22 cellular contexts compared by ENCODE assay signal in genomic region chrX:40727599-40728252, GRCh38. TPM values are rescaled to one million over a fixed set of nuclear protein-coding genes. Genes with fewer than 3 reads are reported as not detected.
DNase-seq lines count a peak whose midpoint lies in the region; ATAC-seq lines count a peak whose summit lies in the region.
"Had no signal": no experiment of that assay in that cellular context is flagged by ENCODE, and none has a peak within 500 bp of the region (broad histone marks: within the 10 kb centered on the region; RNA-seq: fewer than 3 reads in every experiment).

No MANE protein-coding gene starts in this region.

- H3K4me3 Mint-ChIP-seq in activated CD4-positive, alpha-beta T cell treated with anti-CD3 and anti-CD28 coated beads for 36 hours, result no peak overlapping the region
- no peak overlapping the region for H3K4me3 Mint-ChIP-seq in activated T-helper 17 cell treated with anti-CD3 and anti-CD28 coated beads, Interleukin-2, amount 50 U/mL, for 72 hours
- H3K4me3 Mint-ChIP-seq: GM23338, mesothelial cell of epicardium had no signal

- no peaks in the 10 kb centered on the region for H3K27me3 ChIP-seq in skeletal muscle tissue (ENCODE audit: control insufficient read depth in 3 of 3, insufficient read depth in 3 of 3, low read length in 3 of 3)
- H3K27me3 ChIP-seq: thyroid gland had no signal

- H3K9me3 Mint-ChIP-seq in activated CD4-positive, alpha-beta T cell treated with anti-CD3 and anti-CD28 coated beads for 36 hours (ENCODE audit: low read depth), result no peaks in the 10 kb centered on the region
- H3K9me3 Mint-ChIP-seq in activated T-helper 17 cell treated with anti-CD3 and anti-CD28 coated beads, Interleukin-2, amount 50 U/mL, for 72 hours, result no peaks in the 10 kb centered on the region
- H3K9me3 Mint-ChIP-seq: GM23338 had no signal

- intact Hi-C loops in activated CD4-positive, alpha-beta T cell treated with anti-CD3 and anti-CD28 coated beads for 36 hours (cut with DNase I, micrococcal nuclease), result no loop called here

- peak; percentile 61 for ATAC-seq in activated CD4-positive, alpha-beta T cell treated with anti-CD3 and anti-CD28 coated beads for 36 hours
- ATAC-seq in activated T-helper 17 cell treated with anti-CD3 and anti-CD28 coated beads, Interleukin-2, amount 50 U/mL, for 72 hours (replicated peaks), result peak; percentile 16
- no peak for ATAC-seq in HG03139 (IDR thresholded peaks at IDR 0.05; ENCODE audit: unreplicated experiment)
- ATAC-seq: GM23338 had no signal

- no peaks in the 10 kb centered on the region for H3K9me3 ChIP-seq in skeletal muscle tissue (ENCODE audit: control insufficient read depth in 3 of 3, low read length in 3 of 3)
- H3K9me3 ChIP-seq: heart left ventricle, thyroid gland had no signal

- H3K36me3 ChIP-seq in skeletal muscle tissue (ENCODE audit: control insufficient read depth in 3 of 3, insufficient read depth in 3 of 3, low read length in 3 of 3), result no peaks in the 10 kb centered on the region
- H3K36me3 ChIP-seq: thyroid gland had no signal

- H3K27ac Mint-ChIP-seq in activated CD4-positive, alpha-beta T cell treated with anti-CD3 and anti-CD28 coated beads for 36 hours, result peak overlapping the region; percentile 38
- no peak overlapping the region for H3K27ac Mint-ChIP-seq in activated T-helper 17 cell treated with anti-CD3 and anti-CD28 coated beads, Interleukin-2, amount 50 U/mL, for 72 hours
- H3K27ac Mint-ChIP-seq: GM23338, mesothelial cell of epicardium had no signal

- CTCF ChIA-PET in activated CD4-positive, alpha-beta T cell treated with anti-CD3 and anti-CD28 coated beads for 36 hours (lab: Charles Lee), result interaction anchor here (0.6 to 0.8 kb wide), 3 partner anchors 30 to 184 kb away, joined by 3 to 5 read pairs (median 3); no protein-coding TSS in a partner anchor

- peaks cover 36% of the 10 kb centered on the region for H3K36me3 Mint-ChIP-seq in activated CD4-positive, alpha-beta T cell treated with anti-CD3 and anti-CD28 coated beads for 36 hours (ENCODE audit: low read depth)
- H3K36me3 Mint-ChIP-seq in activated T-helper 17 cell treated with anti-CD3 and anti-CD28 coated beads, Interleukin-2, amount 50 U/mL, for 72 hours (ENCODE audit: low read depth), result peaks cover 63% of the 10 kb centered on the region

- peak overlapping the region in 1 of 3 donors; percentile 57 for H3K9ac ChIP-seq in skeletal muscle tissue (ENCODE audit: low read depth in 1 of 3, low read length in 3 of 3)

- H3K4me3 ChIP-seq in skeletal muscle tissue (ENCODE audit: low read length in 3 of 3), result peak overlapping the region in 1 of 3 donors; percentile 6
- H3K4me3 ChIP-seq: GM23338, heart left ventricle, skin epidermis, thyroid gland had no signal

- no peak for DNase-seq in activated CD4-positive, alpha-beta T cell treated with anti-CD3 and anti-CD28 coated beads for 36 hours
- no peak for DNase-seq in activated CD4-positive, alpha-beta T cell treated with anti-CD3 and anti-CD28 coated beads, Interleukin-2, amount 50 U/mL, for 48 hours
- DNase-seq in iris pigment epithelial cell (ENCODE audit: low read depth) (peak; percentile 30), EL (no peak), NCI-H345 treated with DMSO at 0.1 percent for 48 hours (lab: John Stamatoyannopoulos, UW; ENCODE audit: unreplicated experiment) (no peak)
- DNase-seq: COR-L47; cortex of kidney; DMS79 treated with DMSO at 0.1 percent for 48 hours; heart left ventricle; NCI-H1417; NCI-H2081 treated with DMSO at 0.1 percent for 48 hours; NCI-H446 treated with DMSO at 0.1 percent for 48 hours; SHP77 treated with DMSO at 0.1 percent for 48 hours; stimulated activated naive CD4-positive, alpha-beta T cell; thyroid gland had no signal

- no peaks in the 10 kb centered on the region for H3K27me3 Mint-ChIP-seq in activated CD4-positive, alpha-beta T cell treated with anti-CD3 and anti-CD28 coated beads for 36 hours
- H3K27me3 Mint-ChIP-seq in activated T-helper 17 cell treated with anti-CD3 and anti-CD28 coated beads, Interleukin-2, amount 50 U/mL, for 72 hours, result no peaks in the 10 kb centered on the region

- POLR2A ChIA-PET in activated CD4-positive, alpha-beta T cell treated with anti-CD3 and anti-CD28 coated beads for 36 hours (lab: Charles Lee), result no interaction called here

- peak overlapping the region; percentile 70 for H3K27ac ChIP-seq in skeletal muscle tissue (ENCODE audit: low read depth, low read length)
- H3K27ac ChIP-seq: 22Rv1, heart left ventricle, skin epidermis, thyroid gland had no signal

- peaks cover 2 to 27% (median 16%) of the 10 kb centered on the region in 3 donors for H3K4me1 ChIP-seq in skeletal muscle tissue (ENCODE audit: control insufficient read depth in 3 of 3, insufficient read depth in 3 of 3, low read length in 3 of 3)

- H3K4me1 Mint-ChIP-seq in activated CD4-positive, alpha-beta T cell treated with anti-CD3 and anti-CD28 coated beads for 36 hours, result peaks cover 66% of the 10 kb centered on the region
- H3K4me1 Mint-ChIP-seq in activated T-helper 17 cell treated with anti-CD3 and anti-CD28 coated beads, Interleukin-2, amount 50 U/mL, for 72 hours, result peaks cover 17% of the 10 kb centered on the region

RNA-seq across cellular contexts. Expression of gene MED14, which starts 7.6 kb away (rescaled TPM):
- 10 to 100 TPM; 51.0 to 60.1 TPM for total RNA-seq in activated CD4-positive, alpha-beta T cell treated with anti-CD3 and anti-CD28 coated beads for 36 hours
- total RNA-seq in activated T-helper 17 cell treated with anti-CD3 and anti-CD28 coated beads, Interleukin-2, amount 50 U/mL, for 72 hours, result 10 to 100 TPM; 39.4 to 41.8 TPM
- total RNA-seq in skeletal muscle tissue, result 35.5 TPM
